11 cellular contexts compared by ENCODE assay signal in genomic region chrX:19776753-19777152, GRCh38.
DNase-seq lines count a peak whose midpoint lies in the region; ATAC-seq and TF ChIP-seq lines count a peak whose summit lies in the region.
"Had no signal": no experiment of that assay in that cellular context is flagged by ENCODE, and none has a peak within 500 bp of the region (broad histone marks: within the 10 kb centered on the region; RNA-seq: fewer than 3 reads in every experiment).

No MANE protein-coding gene starts in this region.

- peak overlapping the region; percentile 83 for H3K27ac ChIP-seq in KOPT-K1 (ENCODE audit: low read depth, low read length, poor library complexity, severe bottlenecking)
- peak overlapping the region in 2 of 4 donors; percentile 10 to 18 for H3K27ac ChIP-seq in gastrocnemius medialis

- H3K27me3 Mint-ChIP-seq in activated naive CD8-positive, alpha-beta T cell treated with anti-CD3 and anti-CD28 coated beads for 36 hours, result peaks cover 4% of the 10 kb centered on the region

- no peak for ATAC-seq in gastrocnemius medialis
- ATAC-seq: WTC11 had no signal

- in situ Hi-C loops in gastrocnemius medialis (cut with MboI; ENCODE audit: low sequenced_read_pairs in 4 of 4), result no loop called here

- peaks cover 2% of the 10 kb centered on the region for H3K9me3 Mint-ChIP-seq in activated naive CD8-positive, alpha-beta T cell treated with anti-CD3 and anti-CD28 coated beads for 36 hours
- H3K9me3 Mint-ChIP-seq: WTC11 had no signal

- H3K4me1 ChIP-seq in gastrocnemius medialis, result peaks cover 0 to 3% of the 10 kb centered on the region in 2 donors

- H3K4me1 Mint-ChIP-seq in activated naive CD8-positive, alpha-beta T cell treated with anti-CD3 and anti-CD28 coated beads for 36 hours, result peaks cover 54% of the 10 kb centered on the region

- H3K9me3 ChIP-seq in KOPT-K1 (ENCODE audit: insufficient read depth, low read length, poor library complexity, severe bottlenecking) (no peaks in the 10 kb centered on the region), gastrocnemius medialis (no peaks in the 10 kb centered on the region)

- no peaks in the 10 kb centered on the region for H3K27me3 ChIP-seq in gastrocnemius medialis

- intact Hi-C loops in gastrocnemius medialis (cut with DNase I; ENCODE audit: low total_unique reads), result no loop called here

- peaks cover 28% of the 10 kb centered on the region for H3K36me3 Mint-ChIP-seq in activated naive CD8-positive, alpha-beta T cell treated with anti-CD3 and anti-CD28 coated beads for 36 hours
- H3K36me3 Mint-ChIP-seq: WTC11 had no signal

- DNase-seq in stimulated activated CD4-positive, alpha-beta T cell treated with anti-CD3 and anti-CD28 coated beads, Interleukin-4, amount 100 ng/mL, for 24 hours, result peak; percentile 20
- DNase-seq in stimulated activated CD4-positive, alpha-beta T cell treated with anti-CD3 and anti-CD28 coated beads, Interleukin-12 subunit alpha, Interleukin-12 subunit beta, amount 100 ng/mL, for 4 hours, result no peak
- peak; percentile 43 for DNase-seq in activated naive CD8-positive, alpha-beta T cell treated with anti-CD3 and anti-CD28 coated beads for 36 hours
- no peak for DNase-seq in NCI-H2196 (lab: John Stamatoyannopoulos, UW; ENCODE audit: unreplicated experiment)
- DNase-seq in middle frontal gyrus (ENCODE audit: extremely low spot score, low spot score), result no peak
- DNase-seq in gastrocnemius medialis, result no peak
- no peak for DNase-seq in H4 (ENCODE audit: low spot score)
- DNase-seq: C1 segment of cervical spinal cord, NCI-H2107 had no signal

- TF ChIP-seq POLR2A in gastrocnemius medialis (IDR thresholded peaks at IDR 0.05), result no peak

- peak overlapping the region; percentile 92 for H3K27ac Mint-ChIP-seq in activated naive CD8-positive, alpha-beta T cell treated with anti-CD3 and anti-CD28 coated beads for 36 hours
- H3K27ac Mint-ChIP-seq: WTC11 had no signal

- H3K4me3 Mint-ChIP-seq in activated naive CD8-positive, alpha-beta T cell treated with anti-CD3 and anti-CD28 coated beads for 36 hours, result no peak overlapping the region
- H3K4me3 Mint-ChIP-seq: WTC11 had no signal

- no peak overlapping the region for H3K4me3 ChIP-seq in gastrocnemius medialis

- H3K36me3 ChIP-seq in KOPT-K1 (ENCODE audit: insufficient read depth, low read length) (no peaks in the 10 kb centered on the region), gastrocnemius medialis (no peaks in the 10 kb centered on the region)

- no peak for TF ChIP-seq CTCF in gastrocnemius medialis (IDR thresholded peaks at IDR 0.05 in 4 of 5, conservative IDR thresholded peaks at IDR 0.05 in 1 of 5)

Comparison
In these comparisons a context has a peak if more than half of its experiments do, and no peak if none do; other contexts are left out.
1. DNase-seq: peak in stimulated activated CD4-positive, alpha-beta T cell treated with anti-CD3 and anti-CD28 coated beads, Interleukin-4, amount 100 ng/mL, for 24 hours (single experiment) and activated naive CD8-positive, alpha-beta T cell treated with anti-CD3 and anti-CD28 coated beads for 36 hours (single experiment); none in stimulated activated CD4-positive, alpha-beta T cell treated with anti-CD3 and anti-CD28 coated beads, Interleukin-12 subunit alpha, Interleukin-12 subunit beta, amount 100 ng/mL, for 4 hours (single experiment), NCI-H2196 (single experiment), middle frontal gyrus (single experiment), gastrocnemius medialis (0 of 2) and H4 (single experiment).